Comparison of ENCODE assay signal across 12 cellular contexts in the genomic region with DNA sequence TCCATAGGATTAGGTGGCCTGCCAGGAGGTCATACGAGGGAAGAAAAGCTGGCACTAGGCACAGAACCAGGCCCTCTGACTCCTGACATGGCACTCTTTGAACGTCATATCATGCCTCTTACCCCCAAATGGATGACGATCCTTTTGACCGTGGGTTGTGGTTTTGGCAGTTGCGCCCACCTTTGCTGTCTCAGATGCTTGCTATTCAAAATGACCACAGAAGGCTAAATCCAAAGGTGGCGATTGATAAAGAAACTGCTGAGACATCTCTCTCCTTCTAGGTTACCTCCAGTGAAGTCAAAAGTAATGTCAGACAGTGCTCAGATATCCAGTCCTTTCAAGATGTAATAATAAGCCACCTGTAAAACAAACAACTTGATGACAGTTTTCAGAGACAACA.
DNase-seq lines count a peak whose midpoint lies in the region; ATAC-seq and TF ChIP-seq lines count a peak whose summit lies in the region.
"Had no signal": no experiment of that assay in that cellular context is flagged by ENCODE, and none has a peak within 500 bp of the region (broad histone marks: within the 10 kb centered on the region; RNA-seq: fewer than 3 reads in every experiment).

No MANE protein-coding gene starts in this region.

- no peaks in the 10 kb centered on the region for H3K36me3 Mint-ChIP-seq in activated CD8-positive, alpha-beta memory T cell treated with anti-CD3 and anti-CD28 coated beads, Interleukin-2, amount 10 ng/mL, durations not matched to agents 7 days and 5 days
- no peaks in the 10 kb centered on the region for H3K36me3 Mint-ChIP-seq in natural killer cell treated with Interleukin-12 subunit alpha and Interleukin-12 subunit beta and Interleukin-15 and Interleukin-18, amount 100 ng/mL, for 72 hours

- CTCF ChIA-PET in activated CD8-positive, alpha-beta memory T cell treated with anti-CD3 and anti-CD28 coated beads, Interleukin-2, amount 10 ng/mL, durations not matched to agents 7 days and 5 days (lab: Charles Lee) = no interaction called here
- CTCF ChIA-PET in HCT116 (lab: Charles Lee) = no interaction called here

- RAD21 ChIA-PET in HCT116 (lab: Charles Lee; ENCODE audit: low non-redundant PET in 1 of 2, low total read pairs in 2 of 2, uncharacterized antibody in 2 of 2, unreplicated experiment in 2 of 2) = no interaction called here

- POLR2A ChIA-PET in HCT116 (lab: Charles Lee) = no interaction called here

- peaks cover 16% of the 10 kb centered on the region for H3K4me1 Mint-ChIP-seq in activated CD8-positive, alpha-beta memory T cell treated with anti-CD3 and anti-CD28 coated beads, Interleukin-2, amount 10 ng/mL, durations not matched to agents 7 days and 5 days
- H3K4me1 Mint-ChIP-seq in natural killer cell treated with Interleukin-12 subunit alpha and Interleukin-12 subunit beta and Interleukin-15 and Interleukin-18, amount 100 ng/mL, for 72 hours (ENCODE audit: low read depth in 2 of 2) = peaks cover 31 to 42% of the 10 kb centered on the region in 2 donors

- intact Hi-C loops in HCT116 (cut with micrococcal nuclease) (no loop called here), Right ventricle myocardium superior (cut with DNase I) (no loop called here)

- H3K9me3 ChIP-seq in HCT116 (ENCODE audit: control insufficient read depth in 1 of 2, insufficient read depth in 1 of 2, low read depth in 1 of 2, low read length in 2 of 2) = no peaks in the 10 kb centered on the region

- no peak for ATAC-seq in activated CD8-positive, alpha-beta memory T cell treated with anti-CD3 and anti-CD28 coated beads, Interleukin-2, amount 10 ng/mL, durations not matched to agents 7 days and 5 days
- ATAC-seq in HCT116 (0 out of 2 replicates have a peak, but pooled peaks have one; percentile 11), HG03558 (IDR thresholded peaks at IDR 0.05; ENCODE audit: extremely low read depth, unreplicated experiment) (peak; percentile 28), Right ventricle myocardium superior (ENCODE audit: poor library complexity) (no peak), left lobe of liver (no peak)
- ATAC-seq in natural killer cell treated with Interleukin-12 subunit alpha and Interleukin-12 subunit beta and Interleukin-15 and Interleukin-18, amount 100 ng/mL, for 72 hours = peak; percentile 76 to 83

- no peak for TF ChIP-seq RAD21 in HCT116 (IDR thresholded peaks at IDR 0.05; ENCODE audit: low read depth)

- no peak overlapping the region for H2AFZ ChIP-seq in HCT116 (ENCODE audit: low read depth, low read length, poor library complexity, severe bottlenecking)

- no peak overlapping the region for H3K9ac ChIP-seq in HCT116 (ENCODE audit: low read length)

- no peak for TF ChIP-seq POLR2A in HCT116 (IDR thresholded peaks at IDR 0.05; ENCODE audit: borderline replicate concordance, extremely low read depth, insufficient read depth, insufficient read length)

- H3K4me1 ChIP-seq in HCT116 (ENCODE audit: control insufficient read depth in 1 of 2, insufficient read depth in 2 of 2, low read length in 2 of 2) = no peaks in the 10 kb centered on the region

- H3K4me2 ChIP-seq in HCT116 (ENCODE audit: low read length) = no peak overlapping the region

- TF ChIP-seq CTCF in HCT116 (IDR thresholded peaks at IDR 0.05 in 2 of 3, conservative IDR thresholded peaks at IDR 0.05 in 1 of 3; ENCODE audit: borderline replicate concordance in 1 of 3, insufficient read depth in 1 of 3, low read depth in 2 of 3, low read length in 2 of 3) = no peak

- BruUV-seq in HCT116 (replicated peaks; lab: Mats Ljungman, UMichigan) = no TSS peak

- no peak overlapping the region for H3K27ac Mint-ChIP-seq in activated CD8-positive, alpha-beta memory T cell treated with anti-CD3 and anti-CD28 coated beads, Interleukin-2, amount 10 ng/mL, durations not matched to agents 7 days and 5 days
- peak overlapping the region; percentile 29 to 77 for H3K27ac Mint-ChIP-seq in natural killer cell treated with Interleukin-12 subunit alpha and Interleukin-12 subunit beta and Interleukin-15 and Interleukin-18, amount 100 ng/mL, for 72 hours
- H3K27ac Mint-ChIP-seq: dendritic cell treated with granulocyte-macrophage colony-stimulating factor and Interleukin-4, amounts not matched to agents 40 ng/mL and 50 ng/mL, for 4 days had no signal

- no peak overlapping the region for H3K27ac ChIP-seq in HCT116 (ENCODE audit: low read depth, low read length)

- H3K36me3 ChIP-seq in HCT116 (ENCODE audit: control insufficient read depth in 1 of 2, insufficient read depth in 2 of 2, low read length in 2 of 2) = no peaks in the 10 kb centered on the region

- no peaks in the 10 kb centered on the region for H3K9me3 Mint-ChIP-seq in activated CD8-positive, alpha-beta memory T cell treated with anti-CD3 and anti-CD28 coated beads, Interleukin-2, amount 10 ng/mL, durations not matched to agents 7 days and 5 days (ENCODE audit: low read depth)
- no peaks in the 10 kb centered on the region for H3K9me3 Mint-ChIP-seq in natural killer cell treated with Interleukin-12 subunit alpha and Interleukin-12 subunit beta and Interleukin-15 and Interleukin-18, amount 100 ng/mL, for 72 hours
- H3K9me3 Mint-ChIP-seq: dendritic cell treated with granulocyte-macrophage colony-stimulating factor and Interleukin-4, amounts not matched to agents 40 ng/mL and 50 ng/mL, for 4 days had no signal

- no peak overlapping the region for H3K4me3 Mint-ChIP-seq in activated CD8-positive, alpha-beta memory T cell treated with anti-CD3 and anti-CD28 coated beads, Interleukin-2, amount 10 ng/mL, durations not matched to agents 7 days and 5 days
- peak overlapping the region; percentile 36 for H3K4me3 Mint-ChIP-seq in natural killer cell treated with Interleukin-12 subunit alpha and Interleukin-12 subunit beta and Interleukin-15 and Interleukin-18, amount 100 ng/mL, for 72 hours
- H3K4me3 Mint-ChIP-seq: dendritic cell treated with granulocyte-macrophage colony-stimulating factor and Interleukin-4, amounts not matched to agents 40 ng/mL and 50 ng/mL, for 4 days had no signal

- H3K27me3 ChIP-seq in HCT116 (ENCODE audit: insufficient read depth, low read length) = no peaks in the 10 kb centered on the region

- peak; percentile 47 for DNase-seq in activated CD8-positive, alpha-beta memory T cell treated with anti-CD3 and anti-CD28 coated beads, Interleukin-2, amount 10 ng/mL, durations not matched to agents 7 days and 5 days
- DNase-seq in activated CD8-positive, alpha-beta memory T cell treated with anti-CD3 and anti-CD28 coated beads for 24 hours = no peak
- DNase-seq in HCT116 (ENCODE audit: low read depth, low spot score) (no peak), Right ventricle myocardium superior (no peak), left lobe of liver (ENCODE audit: low spot score) (no peak), AG08396 (ENCODE audit: low spot score) (no peak)
- no peak for DNase-seq in natural killer cell treated with Interleukin-12 subunit alpha and Interleukin-12 subunit beta and Interleukin-15 and Interleukin-18, amount 100 ng/mL, for 72 hours (ENCODE audit: low spot score)
- DNase-seq: ACHN; activated CD4-positive, alpha-beta T cell treated with anti-CD3 and anti-CD28 coated beads, Interleukin-2, amount 50 U/mL, for 4 hours; DMS153 had no signal

- H3K9me2 ChIP-seq in HCT116 (ENCODE audit: insufficient read depth) = no peaks in the 10 kb centered on the region

- no peaks in the 10 kb centered on the region for H4K20me1 ChIP-seq in HCT116 (ENCODE audit: insufficient read depth)

- H3K79me2 ChIP-seq in HCT116 (ENCODE audit: insufficient read depth, low read length) = no peaks in the 10 kb centered on the region

- H3K4me3 ChIP-seq in HCT116 (replicated peaks in 1 of 2; ENCODE audit: low read depth in 1 of 2, low read length in 2 of 2) = no peak overlapping the region

- no peaks in the 10 kb centered on the region for H3K27me3 Mint-ChIP-seq in activated CD8-positive, alpha-beta memory T cell treated with anti-CD3 and anti-CD28 coated beads, Interleukin-2, amount 10 ng/mL, durations not matched to agents 7 days and 5 days
- H3K27me3 Mint-ChIP-seq in natural killer cell treated with Interleukin-12 subunit alpha and Interleukin-12 subunit beta and Interleukin-15 and Interleukin-18, amount 100 ng/mL, for 72 hours = peaks cover 0 to 3% of the 10 kb centered on the region in 2 donors

TF ChIP-seq in HCT116, 20 proteins besides CTCF, POLR2A, EP300 and RAD21 (continues in another document):
- no peak for TF ChIP-seq JUND (IDR thresholded peaks at IDR 0.05)
- TF ChIP-seq, protein P1, sequence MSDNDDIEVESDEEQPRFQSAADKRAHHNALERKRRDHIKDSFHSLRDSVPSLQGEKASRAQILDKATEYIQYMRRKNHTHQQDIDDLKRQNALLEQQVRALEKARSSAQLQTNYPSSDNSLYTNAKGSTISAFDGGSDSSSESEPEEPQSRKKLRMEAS (IDR thresholded peaks at IDR 0.05) = no peak
- no peak for TF ChIP-seq CEBPB (IDR thresholded peaks at IDR 0.05; ENCODE audit: low read depth)
- no peak for TF ChIP-seq POLR2AphosphoS5 (IDR thresholded peaks at IDR 0.05; ENCODE audit: low read depth, low read length)
- no peak for TF ChIP-seq EZH2phosphoT487 (IDR thresholded peaks at IDR 0.05; ENCODE audit: borderline replicate concordance)
- TF ChIP-seq CBX3 (IDR thresholded peaks at IDR 0.05; ENCODE audit: low read depth) = no peak
- TF ChIP-seq, protein P2, sequence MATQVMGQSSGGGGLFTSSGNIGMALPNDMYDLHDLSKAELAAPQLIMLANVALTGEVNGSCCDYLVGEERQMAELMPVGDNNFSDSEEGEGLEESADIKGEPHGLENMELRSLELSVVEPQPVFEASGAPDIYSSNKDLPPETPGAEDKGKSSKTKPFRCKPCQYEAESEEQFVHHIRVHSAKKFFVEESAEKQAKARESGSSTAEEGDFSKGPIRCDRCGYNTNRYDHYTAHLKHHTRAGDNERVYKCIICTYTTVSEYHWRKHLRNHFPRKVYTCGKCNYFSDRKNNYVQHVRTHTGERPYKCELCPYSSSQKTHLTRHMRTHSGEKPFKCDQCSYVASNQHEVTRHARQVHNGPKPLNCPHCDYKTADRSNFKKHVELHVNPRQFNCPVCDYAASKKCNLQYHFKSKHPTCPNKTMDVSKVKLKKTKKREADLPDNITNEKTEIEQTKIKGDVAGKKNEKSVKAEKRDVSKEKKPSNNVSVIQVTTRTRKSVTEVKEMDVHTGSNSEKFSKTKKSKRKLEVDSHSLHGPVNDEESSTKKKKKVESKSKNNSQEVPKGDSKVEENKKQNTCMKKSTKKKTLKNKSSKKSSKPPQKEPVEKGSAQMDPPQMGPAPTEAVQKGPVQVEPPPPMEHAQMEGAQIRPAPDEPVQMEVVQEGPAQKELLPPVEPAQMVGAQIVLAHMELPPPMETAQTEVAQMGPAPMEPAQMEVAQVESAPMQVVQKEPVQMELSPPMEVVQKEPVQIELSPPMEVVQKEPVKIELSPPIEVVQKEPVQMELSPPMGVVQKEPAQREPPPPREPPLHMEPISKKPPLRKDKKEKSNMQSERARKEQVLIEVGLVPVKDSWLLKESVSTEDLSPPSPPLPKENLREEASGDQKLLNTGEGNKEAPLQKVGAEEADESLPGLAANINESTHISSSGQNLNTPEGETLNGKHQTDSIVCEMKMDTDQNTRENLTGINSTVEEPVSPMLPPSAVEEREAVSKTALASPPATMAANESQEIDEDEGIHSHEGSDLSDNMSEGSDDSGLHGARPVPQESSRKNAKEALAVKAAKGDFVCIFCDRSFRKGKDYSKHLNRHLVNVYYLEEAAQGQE (IDR thresholded peaks at IDR 0.05; ENCODE audit: low read depth) = no peak
- TF ChIP-seq FOSL1 (IDR thresholded peaks at IDR 0.05; ENCODE audit: low read depth) = no peak

Comparison
In these comparisons a context has a peak if more than half of its experiments do, and no peak if none do; other contexts are left out.
1. ATAC-seq: peak in HCT116 (single experiment), HG03558 (single experiment) and natural killer cell treated with Interleukin-12 subunit alpha and Interleukin-12 subunit beta and Interleukin-15 and Interleukin-18, amount 100 ng/mL, for 72 hours (2 of 2); none in activated CD8-positive, alpha-beta memory T cell treated with anti-CD3 and anti-CD28 coated beads, Interleukin-2, amount 10 ng/mL, durations not matched to agents 7 days and 5 days (single experiment), Right ventricle myocardium superior (single experiment) and left lobe of liver (single experiment).